ENCODE assay signal across 1 cellular context in genomic region chr6:118651282-118652050, GRCh38.
TF ChIP-seq lines count a peak whose summit lies in the region.

TSS of gene CEP85L (minus strand) at chr6:118651591. CDS start at chr6:118651269, 322 bp downstream.

TF ChIP-seq in HEK293, 187 proteins besides CTCF, POLR2A, EP300 and RAD21 (continued from another document and continues in another):
- no peak for TF ChIP-seq ZSCAN18 (tag by site-specific recombination; IDR thresholded peaks at IDR 0.05)
- peak; percentile 34; the same call in 1 of the 2 replicates for TF ChIP-seq PRDM10 (tag by site-specific recombination; IDR thresholded peaks at IDR 0.05)
- TF ChIP-seq PRDM1 (tag by site-specific recombination; IDR thresholded peaks at IDR 0.05): no peak
- no peak for TF ChIP-seq ZFP69B (tag by site-specific recombination; IDR thresholded peaks at IDR 0.05)
- TF ChIP-seq ZNF501 (tag by site-specific recombination; IDR thresholded peaks at IDR 0.05): peak; percentile 88
- TF ChIP-seq ZNF791 (tag by site-specific recombination; IDR thresholded peaks at IDR 0.05): no peak
- no peak for TF ChIP-seq ZNF704 (tag by site-specific recombination; IDR thresholded peaks at IDR 0.05)
- TF ChIP-seq ZNF10 (tag by site-specific recombination; IDR thresholded peaks at IDR 0.05): peak; percentile 66; the same call in 1 of the 2 replicates
- no peak for TF ChIP-seq ZNF560 (tag by site-specific recombination; IDR thresholded peaks at IDR 0.05; ENCODE audit: borderline replicate concordance)
- TF ChIP-seq ZNF629 (tag by site-specific recombination; IDR thresholded peaks at IDR 0.05): peak; percentile 74
- TF ChIP-seq PATZ1 (tag by site-specific recombination; IDR thresholded peaks at IDR 0.05): peak; percentile 78
- TF ChIP-seq ZNF529 (tag by site-specific recombination; IDR thresholded peaks at IDR 0.05; ENCODE audit: insufficient replicate concordance): no peak
- no peak for TF ChIP-seq MZF1 (tag by site-specific recombination; IDR thresholded peaks at IDR 0.05; ENCODE audit: borderline replicate concordance)
- no peak; the same call in 1 of the 2 replicates for TF ChIP-seq ZNF777 (tag by site-specific recombination; IDR thresholded peaks at IDR 0.05; ENCODE audit: borderline replicate concordance)
- TF ChIP-seq ZNF37A (tag by site-specific recombination; IDR thresholded peaks at IDR 0.05): no peak
- no peak for TF ChIP-seq ZNF169 (tag by site-specific recombination; IDR thresholded peaks at IDR 0.05)
- no peak for TF ChIP-seq ZNF391 (tag by site-specific recombination; IDR thresholded peaks at IDR 0.05; ENCODE audit: borderline replicate concordance, low read depth)
- no peak for TF ChIP-seq ZNF202 (tag by site-specific recombination; IDR thresholded peaks at IDR 0.05; ENCODE audit: borderline replicate concordance)
- no peak for TF ChIP-seq ZNF544 (tag by site-specific recombination; IDR thresholded peaks at IDR 0.05)
- TF ChIP-seq ZNF654 (tag by site-specific recombination; IDR thresholded peaks at IDR 0.05; ENCODE audit: low read depth): no peak
- TF ChIP-seq ZNF549 (tag by site-specific recombination; IDR thresholded peaks at IDR 0.05): 0 out of 2 replicates have a peak, but pooled peaks have one; percentile 29
- TF ChIP-seq ZNF830 (tag by site-specific recombination; IDR thresholded peaks at IDR 0.05; ENCODE audit: low read depth): no peak
- no peak for TF ChIP-seq ZNF146 (tag by site-specific recombination; IDR thresholded peaks at IDR 0.05)
- TF ChIP-seq GLI2 (tag by site-specific recombination; IDR thresholded peaks at IDR 0.05; ENCODE audit: borderline replicate concordance, low read depth): no peak
- no peak for TF ChIP-seq HIC1 (tag by site-specific recombination; IDR thresholded peaks at IDR 0.05)
- TF ChIP-seq ZNF596 (tag by site-specific recombination; IDR thresholded peaks at IDR 0.05): no peak
- TF ChIP-seq ZBTB49 (tag by site-specific recombination; IDR thresholded peaks at IDR 0.05; ENCODE audit: low read depth): no peak
- peak; percentile 66; the same call in 1 of the 2 replicates for TF ChIP-seq ZSCAN5A (tag by site-specific recombination; IDR thresholded peaks at IDR 0.05)
- no peak for TF ChIP-seq ZNF521 (tag by site-specific recombination; IDR thresholded peaks at IDR 0.05)
- TF ChIP-seq ZNF677 (tag by site-specific recombination; IDR thresholded peaks at IDR 0.05): no peak
- no peak for TF ChIP-seq BCL11A (tag by site-specific recombination; IDR thresholded peaks at IDR 0.05; ENCODE audit: low read depth)
- TF ChIP-seq ZNF138 (tag by site-specific recombination; IDR thresholded peaks at IDR 0.05; ENCODE audit: borderline replicate concordance): no peak
- TF ChIP-seq ZNF404 (tag by site-specific recombination; IDR thresholded peaks at IDR 0.05): no peak
- TF ChIP-seq PRDM2 (tag by site-specific recombination; IDR thresholded peaks at IDR 0.05; ENCODE audit: borderline replicate concordance): no peak
- no peak for TF ChIP-seq ELK4 (IDR thresholded peaks at IDR 0.05; ENCODE audit: borderline replicate concordance, low read depth, low read length)
- TF ChIP-seq ZNF23 (tag by site-specific recombination; IDR thresholded peaks at IDR 0.05; ENCODE audit: borderline replicate concordance): no peak
- no peak for TF ChIP-seq ZNF571 (tag by site-specific recombination; IDR thresholded peaks at IDR 0.05)
